In genomic region chr6:145544031-145544430, GRCh38 we compare ENCODE assay signal across 18 cellular contexts.
DNase-seq lines count a peak whose midpoint lies in the region; ATAC-seq, FAIRE-seq and TF ChIP-seq lines count a peak whose summit lies in the region.
"Had no signal": no experiment of that assay in that cellular context is flagged by ENCODE, and none has a peak within 500 bp of the region (broad histone marks: within the 10 kb centered on the region; RNA-seq: fewer than 3 reads in every experiment).

No MANE protein-coding gene starts in this region.

- H3K36me3 ChIP-seq in adrenal gland (replicated peaks in 1 of 2), result no peaks in the 10 kb centered on the region
- H3K36me3 ChIP-seq: colonic mucosa, heart right ventricle, thyroid gland had no signal

- peaks cover 0 to 4% (median 0%) of the 10 kb centered on the region in 3 donors for H3K9me3 ChIP-seq in adrenal gland (replicated peaks in 1 of 3)
- H3K9me3 ChIP-seq: colonic mucosa, heart right ventricle, thyroid gland had no signal

- DNase-seq in left cardiac atrium (peak; percentile 21), left ventricle myocardium superior (no peak), adrenal gland (peak; percentile 40 to 81 (median 53)), foreskin melanocyte (peak; percentile 14), D721Med (ENCODE audit: insufficient read length, low spot score) (no peak)
- DNase-seq: activated CD4-positive, alpha-beta T cell treated with anti-CD3 and anti-CD28 coated beads, Interleukin-2, amount 50 U/mL, for 4 hours; activated gamma-delta T cell treated with Interleukin-2 at 50 U/mL for 16 hours; colonic mucosa; heart right ventricle; midbrain; NCI-H1417; NCI-H774; SW 1271; thyroid gland had no signal

- H3K4me1 ChIP-seq in adrenal gland (replicated peaks in 1 of 2), result peaks cover 0 to 9% of the 10 kb centered on the region in 2 donors
- H3K4me1 ChIP-seq: colonic mucosa, thyroid gland had no signal

- H3K4me3 ChIP-seq in adrenal gland, result no peak overlapping the region
- H3K4me3 ChIP-seq: colonic mucosa, heart right ventricle, thyroid gland had no signal

- no peak for FAIRE-seq in D721Med (lab: Jason Lieb, UNC)

- no peak for TF ChIP-seq CTCF in adrenal gland (IDR thresholded peaks at IDR 0.05)
- TF ChIP-seq CTCF in D721Med (IDR thresholded peaks at IDR 0.05; ENCODE audit: insufficient read depth, missing control alignments), result no peak

- H3K27me3 ChIP-seq in adrenal gland, result no peaks in the 10 kb centered on the region
- H3K27me3 ChIP-seq: colonic mucosa, heart right ventricle, thyroid gland had no signal

- H3K27ac ChIP-seq in adrenal gland, result peak overlapping the region in 1 of 5 donors; percentile 17
- H3K27ac ChIP-seq: colonic mucosa, heart right ventricle, thyroid gland had no signal

- ATAC-seq in left cardiac atrium (peak in 1 of 2 donors; percentile 82), left ventricle myocardium superior (no peak), GM21717 (IDR thresholded peaks at IDR 0.05; ENCODE audit: unreplicated experiment) (no peak), HG02623 (IDR thresholded peaks at IDR 0.05; ENCODE audit: unreplicated experiment) (no peak), HG03378 (IDR thresholded peaks at IDR 0.05; ENCODE audit: unreplicated experiment) (no peak)
- ATAC-seq: right cardiac atrium had no signal

- intact Hi-C loops in left cardiac atrium (cut with DNase I) (no loop called here), left ventricle myocardium superior (cut with micrococcal nuclease) (no loop called here), adrenal gland (cut with DNase I) (no loop called here)

- 33 to 56% (median 43%) methylated on average over 1 of the region's 1 CpG for WGBS in adrenal gland, 4 donors

- TF ChIP-seq POLR2A in adrenal gland (IDR thresholded peaks at IDR 0.05), result no peak

Comparison
In these comparisons a context has a peak if more than half of its experiments do, and no peak if none do; other contexts are left out.
1. DNase-seq: peak in left cardiac atrium (single experiment), adrenal gland (7 of 7) and foreskin melanocyte (single experiment); none in left ventricle myocardium superior (single experiment) and D721Med (single experiment).